ENCODE assay signal across 10 cellular contexts in genomic region chr4:135418353-135418752, GRCh38.
DNase-seq lines count a peak whose midpoint lies in the region; ATAC-seq and TF ChIP-seq lines count a peak whose summit lies in the region.
"Had no signal": no experiment of that assay in that cellular context is flagged by ENCODE, and none has a peak within 500 bp of the region (broad histone marks: within the 10 kb centered on the region; RNA-seq: fewer than 3 reads in every experiment).

No MANE protein-coding gene starts in this region.

- peak; percentile 8 for DNase-seq in ELF-1 (ENCODE audit: low read depth, low spot score)
- peak; percentile 0 for DNase-seq in OCI-LY7 (ENCODE audit: low spot score)
- peak; percentile 31 for DNase-seq in iris pigment epithelial cell (ENCODE audit: low read depth)
- DNase-seq in activated T-helper 1 cell treated with anti-CD3 and anti-CD28 coated beads, Interleukin-12 subunit alpha, Interleukin-12 subunit beta, Interleukin-2, Interleukin-4 antibody, amounts not matched to agents 30 ng/mL and 10 ng/mL and 1 ng/mL, durations not matched to agents 14 hours and 24 hours and 36 hours (ENCODE audit: low spot score) = no peak
- no peak for DNase-seq in superior temporal gyrus (ENCODE audit: extremely low spot score)
- no peak for DNase-seq in stimulated activated naive CD4-positive, alpha-beta T cell (lab: John Stamatoyannopoulos, UW)
- DNase-seq: GM23248; stimulated activated CD4-positive, alpha-beta T cell treated with anti-CD3 and anti-CD28 coated beads, Interleukin-12 subunit alpha, Interleukin-12 subunit beta, amount 100 ng/mL, for 4 hours had no signal

- no peaks in the 10 kb centered on the region for H3K27me3 Mint-ChIP-seq in activated T-helper 1 cell treated with anti-CD3 and anti-CD28 coated beads, Interleukin-12 subunit alpha, Interleukin-12 subunit beta, Interleukin-2, Interleukin-4 antibody, amounts not matched to agents 30 ng/mL and 10 ng/mL and 1 ng/mL, durations not matched to agents 14 hours and 24 hours and 36 hours (ENCODE audit: insufficient read depth)

- no peaks in the 10 kb centered on the region for H3K9me2 ChIP-seq in OCI-LY7 (ENCODE audit: insufficient read depth, low read length)

- intact Hi-C loops in OCI-LY7 (cut with micrococcal nuclease; ENCODE audit: unreplicated experiment) = no loop called here
- intact Hi-C loops in activated T-helper 1 cell treated with anti-CD3 and anti-CD28 coated beads, Interleukin-12 subunit alpha, Interleukin-12 subunit beta, Interleukin-2, Interleukin-4 antibody, amounts not matched to agents 30 ng/mL and 10 ng/mL and 1 ng/mL, durations not matched to agents 14 hours and 24 hours and 36 hours (cut with micrococcal nuclease) = no loop called here

- H4K20me1 ChIP-seq in OCI-LY7 (ENCODE audit: insufficient read depth, low read length) = no peaks in the 10 kb centered on the region

- no peaks in the 10 kb centered on the region for H3K79me2 ChIP-seq in OCI-LY7 (ENCODE audit: insufficient read depth, low read depth, low read length)

- ATAC-seq in HG02588 (IDR thresholded peaks at IDR 0.05; ENCODE audit: unreplicated experiment) (peak; percentile 66), GM19395 (IDR thresholded peaks at IDR 0.05; ENCODE audit: unreplicated experiment) (no peak)

- H3K9me3 Mint-ChIP-seq in activated T-helper 1 cell treated with anti-CD3 and anti-CD28 coated beads, Interleukin-12 subunit alpha, Interleukin-12 subunit beta, Interleukin-2, Interleukin-4 antibody, amounts not matched to agents 30 ng/mL and 10 ng/mL and 1 ng/mL, durations not matched to agents 14 hours and 24 hours and 36 hours = peaks cover 8% of the 10 kb centered on the region

- H2AFZ ChIP-seq in OCI-LY7 (ENCODE audit: low read length) = no peak overlapping the region
- H2AFZ ChIP-seq: GM23248 had no signal

- H3K4me1 Mint-ChIP-seq in activated T-helper 1 cell treated with anti-CD3 and anti-CD28 coated beads, Interleukin-12 subunit alpha, Interleukin-12 subunit beta, Interleukin-2, Interleukin-4 antibody, amounts not matched to agents 30 ng/mL and 10 ng/mL and 1 ng/mL, durations not matched to agents 14 hours and 24 hours and 36 hours (ENCODE audit: low read depth) = no peaks in the 10 kb centered on the region

- POLR2A ChIA-PET in OCI-LY7 (lab: Charles Lee) = no interaction called here

- H3K4me3 ChIP-seq in OCI-LY7 (ENCODE audit: low read depth, low read length, poor library complexity, severe bottlenecking) = no peak overlapping the region
- H3K4me3 ChIP-seq: GM23248 had no signal

- no peak overlapping the region for H3K27ac Mint-ChIP-seq in activated T-helper 1 cell treated with anti-CD3 and anti-CD28 coated beads, Interleukin-12 subunit alpha, Interleukin-12 subunit beta, Interleukin-2, Interleukin-4 antibody, amounts not matched to agents 30 ng/mL and 10 ng/mL and 1 ng/mL, durations not matched to agents 14 hours and 24 hours and 36 hours

- no peak overlapping the region for H3K4me2 ChIP-seq in OCI-LY7 (ENCODE audit: low read length)

- H3K4me1 ChIP-seq in OCI-LY7 (ENCODE audit: insufficient read depth, low read length, poor library complexity, severe bottlenecking) = no peaks in the 10 kb centered on the region

- peak; percentile 49 for TF ChIP-seq CTCF in OCI-LY7 (conservative IDR thresholded peaks at IDR 0.05; ENCODE audit: low read length)

- no peak overlapping the region for H3K4me3 Mint-ChIP-seq in activated T-helper 1 cell treated with anti-CD3 and anti-CD28 coated beads, Interleukin-12 subunit alpha, Interleukin-12 subunit beta, Interleukin-2, Interleukin-4 antibody, amounts not matched to agents 30 ng/mL and 10 ng/mL and 1 ng/mL, durations not matched to agents 14 hours and 24 hours and 36 hours

- BruUV-seq in OCI-LY7 (replicated peaks; lab: Mats Ljungman, UMichigan) = no TSS peak

- no peaks in the 10 kb centered on the region for H3K36me3 Mint-ChIP-seq in activated T-helper 1 cell treated with anti-CD3 and anti-CD28 coated beads, Interleukin-12 subunit alpha, Interleukin-12 subunit beta, Interleukin-2, Interleukin-4 antibody, amounts not matched to agents 30 ng/mL and 10 ng/mL and 1 ng/mL, durations not matched to agents 14 hours and 24 hours and 36 hours (ENCODE audit: low read depth)

- CTCF ChIA-PET in OCI-LY7 (lab: Charles Lee; ENCODE audit: unreplicated experiment) = no interaction called here

- H3K36me3 ChIP-seq in OCI-LY7 (ENCODE audit: insufficient read depth, low read length) = no peaks in the 10 kb centered on the region

- H3K9me3 ChIP-seq in OCI-LY7 (ENCODE audit: low read length) = no peaks in the 10 kb centered on the region

- no peak overlapping the region for H3K27ac ChIP-seq in OCI-LY7 (ENCODE audit: low read depth, low read length, poor library complexity, severe bottlenecking)
- H3K27ac ChIP-seq: GM23248 had no signal

Comparison
In these comparisons a context has a peak if more than half of its experiments do, and no peak if none do; other contexts are left out.
1. DNase-seq: peak in ELF-1 (single experiment), OCI-LY7 (single experiment) and iris pigment epithelial cell (single experiment); none in activated T-helper 1 cell treated with anti-CD3 and anti-CD28 coated beads, Interleukin-12 subunit alpha, Interleukin-12 subunit beta, Interleukin-2, Interleukin-4 antibody, amounts not matched to agents 30 ng/mL and 10 ng/mL and 1 ng/mL, durations not matched to agents 14 hours and 24 hours and 36 hours (single experiment), superior temporal gyrus (single experiment) and stimulated activated naive CD4-positive, alpha-beta T cell (0 of 6).